Comparison of ENCODE assay signal across 16 cellular contexts in the genomic region with DNA sequence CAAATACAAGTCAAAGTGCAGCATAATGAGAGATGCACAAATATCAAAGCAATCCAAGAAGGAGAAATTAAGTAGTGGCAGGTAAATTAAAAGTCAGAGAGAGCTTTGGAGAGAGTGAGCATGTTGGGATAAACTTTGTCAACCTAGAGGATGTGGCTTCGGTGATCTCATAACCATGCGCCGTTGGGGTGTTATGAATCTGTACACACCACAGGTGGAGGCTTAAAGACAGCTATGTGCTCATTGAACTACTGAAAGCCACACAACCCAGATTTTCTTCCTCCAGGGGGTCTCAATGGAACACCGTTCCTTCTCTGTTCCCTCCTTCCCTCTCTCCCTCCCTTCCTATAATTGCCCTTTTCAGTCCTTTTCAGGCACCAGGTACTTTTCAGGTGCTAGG. TPM values are rescaled to one million over a fixed set of nuclear protein-coding genes. Genes with fewer than 3 reads are reported as not detected.
DNase-seq lines count a peak whose midpoint lies in the region; ATAC-seq and TF ChIP-seq lines count a peak whose summit lies in the region.
"Had no signal": no experiment of that assay in that cellular context is flagged by ENCODE, and none has a peak within 500 bp of the region (broad histone marks: within the 10 kb centered on the region; RNA-seq: fewer than 3 reads in every experiment).

No MANE protein-coding gene starts in this region.

- no peak overlapping the region for H4K8ac ChIP-seq in trophoblast cell (ENCODE audit: low read depth, low read length)

- no peak overlapping the region for H4K91ac ChIP-seq in trophoblast cell (ENCODE audit: low read depth, low read length)

- no CpG with 5 or more reads among the region's 4 CpGs for WGBS in trophoblast cell (ENCODE audit: extremely low coverage, insufficient coverage, insufficient read length)

- H3K27ac ChIP-seq in breast epithelium (peak overlapping the region; percentile 14 to 61), trophoblast cell (ENCODE audit: low read depth, low read length) (no peak overlapping the region)

- no peak overlapping the region for H3K4me2 ChIP-seq in trophoblast cell (ENCODE audit: low read length)

- no peak overlapping the region for H3K23ac ChIP-seq in trophoblast cell (ENCODE audit: low read length)

- H2BK5ac ChIP-seq in trophoblast cell (ENCODE audit: low read depth, low read length, poor library complexity), result peak overlapping the region; percentile 27

- no peak overlapping the region for H3K4ac ChIP-seq in trophoblast cell (ENCODE audit: low read depth, low read length)

- no peak for TF ChIP-seq CTCF in breast epithelium (IDR thresholded peaks at IDR 0.05)

- no peak overlapping the region for H3K18ac ChIP-seq in trophoblast cell (ENCODE audit: low read length)

- intact Hi-C loops in activated CD4-positive, alpha-beta T cell treated with anti-CD3 and anti-CD28 coated beads for 36 hours (cut with DNase I, micrococcal nuclease), result no loop called here
- intact Hi-C loops in breast epithelium (cut with DNase I; ENCODE audit: low total_unique reads), result no loop called here

- H3K14ac ChIP-seq in trophoblast cell (ENCODE audit: low read length), result no peak overlapping the region

- H3K4me3 ChIP-seq in breast epithelium, result peak overlapping the region in 2 of 3 donors; percentile 38 to 41
- H3K4me3 ChIP-seq in trophoblast cell (ENCODE audit: low read depth, low read length), result no peak overlapping the region
- H3K4me3 ChIP-seq: sigmoid colon had no signal

- no peaks in the 10 kb centered on the region for H3K9me3 Mint-ChIP-seq in activated CD4-positive, alpha-beta T cell treated with anti-CD3 and anti-CD28 coated beads for 36 hours (ENCODE audit: low read depth)
- no peaks in the 10 kb centered on the region for H3K9me3 Mint-ChIP-seq in effector memory CD8-positive, alpha-beta T cell
- H3K9me3 Mint-ChIP-seq: stimulated activated naive CD8-positive, alpha-beta T cell treated with anti-CD3 and anti-CD28 coated beads, Interleukin-15, Interleukin-2, amounts not matched to agents 100 ng/mL and 50 ng/mL, for 24 hours had no signal

- H3K79me1 ChIP-seq in trophoblast cell (ENCODE audit: low read length), result peaks cover 2% of the 10 kb centered on the region

- POLR2A ChIA-PET in activated CD4-positive, alpha-beta T cell treated with anti-CD3 and anti-CD28 coated beads for 36 hours (lab: Charles Lee), result interaction anchor here (0.6 kb wide), 1 partner anchor 1550 kb away, joined by 3 read pairs; no protein-coding TSS in a partner anchor

- H2BK120ac ChIP-seq in trophoblast cell (ENCODE audit: insufficient read depth, low read length, poor library complexity), result no peak overlapping the region

- no peak overlapping the region for H2AFZ ChIP-seq in trophoblast cell (ENCODE audit: insufficient read depth, low read length, poor library complexity)

- TF ChIP-seq POLR2A in breast epithelium (IDR thresholded peaks at IDR 0.05), result no peak

- no peaks in the 10 kb centered on the region for H3K27me3 Mint-ChIP-seq in activated CD4-positive, alpha-beta T cell treated with anti-CD3 and anti-CD28 coated beads for 36 hours
- peaks cover 9 to 10% of the 10 kb centered on the region in 2 donors for H3K27me3 Mint-ChIP-seq in effector memory CD8-positive, alpha-beta T cell
- H3K27me3 Mint-ChIP-seq: stimulated activated naive CD8-positive, alpha-beta T cell treated with anti-CD3 and anti-CD28 coated beads, Interleukin-15, Interleukin-2, amounts not matched to agents 100 ng/mL and 50 ng/mL, for 24 hours had no signal

- H3K4me1 Mint-ChIP-seq in activated CD4-positive, alpha-beta T cell treated with anti-CD3 and anti-CD28 coated beads for 36 hours, result peaks cover 2% of the 10 kb centered on the region
- H3K4me1 Mint-ChIP-seq in effector memory CD8-positive, alpha-beta T cell (ENCODE audit: low read depth in 2 of 2), result no peaks in the 10 kb centered on the region

- no peak overlapping the region for H4K12ac ChIP-seq in trophoblast cell (ENCODE audit: low read depth, low read length)

- H3K9me3 ChIP-seq in breast epithelium (no peaks in the 10 kb centered on the region), trophoblast cell (ENCODE audit: insufficient read depth, low read depth, low read length) (no peaks in the 10 kb centered on the region)
- H3K9me3 ChIP-seq: sigmoid colon had no signal

- H3K27ac Mint-ChIP-seq in activated CD4-positive, alpha-beta T cell treated with anti-CD3 and anti-CD28 coated beads for 36 hours, result no peak overlapping the region
- H3K27ac Mint-ChIP-seq in effector memory CD8-positive, alpha-beta T cell, result no peak overlapping the region
- H3K27ac Mint-ChIP-seq: stimulated activated naive CD8-positive, alpha-beta T cell treated with anti-CD3 and anti-CD28 coated beads, Interleukin-15, Interleukin-2, amounts not matched to agents 100 ng/mL and 50 ng/mL, for 24 hours had no signal

- CTCF ChIA-PET in activated CD4-positive, alpha-beta T cell treated with anti-CD3 and anti-CD28 coated beads for 36 hours (lab: Charles Lee), result interaction anchor here (1.6 kb wide), 1 partner anchor 25 kb away, joined by 4 read pairs; no protein-coding TSS in a partner anchor

- no peak overlapping the region for H3K4me3 Mint-ChIP-seq in activated CD4-positive, alpha-beta T cell treated with anti-CD3 and anti-CD28 coated beads for 36 hours
- no peak overlapping the region for H3K4me3 Mint-ChIP-seq in effector memory CD8-positive, alpha-beta T cell
- H3K4me3 Mint-ChIP-seq: H9; stimulated activated naive CD8-positive, alpha-beta T cell treated with anti-CD3 and anti-CD28 coated beads, Interleukin-15, Interleukin-2, amounts not matched to agents 100 ng/mL and 50 ng/mL, for 24 hours had no signal

- H3K36me3 ChIP-seq in breast epithelium, result no peaks in the 10 kb centered on the region
- H3K36me3 ChIP-seq in trophoblast cell (ENCODE audit: control insufficient read depth in 1 of 2, insufficient read depth in 2 of 2, low read length in 2 of 2), result no peaks in the 10 kb centered on the region
- H3K36me3 ChIP-seq: sigmoid colon had no signal

- H3K27me3 ChIP-seq in breast epithelium, result no peaks in the 10 kb centered on the region
- no peaks in the 10 kb centered on the region for H3K27me3 ChIP-seq in trophoblast cell (ENCODE audit: insufficient read depth, low read length)
- H3K27me3 ChIP-seq: sigmoid colon had no signal

- H2BK12ac ChIP-seq in trophoblast cell (ENCODE audit: low read length), result peak overlapping the region; percentile 5

- ATAC-seq in activated CD4-positive, alpha-beta T cell treated with anti-CD3 and anti-CD28 coated beads for 36 hours, result peak; percentile 77
- no peak for ATAC-seq in GM19035 (IDR thresholded peaks at IDR 0.05; ENCODE audit: unreplicated experiment)
- ATAC-seq in effector memory CD8-positive, alpha-beta T cell (replicated peaks), result no peak
- ATAC-seq: Right ventricle myocardium inferior had no signal

- H3K4me1 ChIP-seq in breast epithelium, result no peaks in the 10 kb centered on the region
- H3K4me1 ChIP-seq in trophoblast cell (ENCODE audit: control insufficient read depth in 1 of 2, insufficient read depth in 2 of 2, low read length in 2 of 2), result peaks cover 2 to 3% of the 10 kb centered on the region in 2 experiments

- peak; percentile 53 for DNase-seq in activated CD4-positive, alpha-beta T cell treated with anti-CD3 and anti-CD28 coated beads for 36 hours
- no peak for DNase-seq in activated CD4-positive, alpha-beta T cell treated with anti-CD3 and anti-CD28 coated beads for 4 hours
- DNase-seq in LHCN-M2 (ENCODE audit: low read depth), result peak; percentile 76
- no peak for DNase-seq in breast epithelium (ENCODE audit: low spot score in 2 of 2)
- DNase-seq in trophoblast cell, result no peak
- DNase-seq in effector memory CD8-positive, alpha-beta T cell, result no peak
- no peak for DNase-seq in dedifferentiated amniotic fluid mesenchymal stem cell (ENCODE audit: extremely low spot score)
- DNase-seq: 8988T, DMS79 treated with DMSO at 0.1 percent for 48 hours, H9, sigmoid colon had no signal

- H3K36me3 Mint-ChIP-seq in activated CD4-positive, alpha-beta T cell treated with anti-CD3 and anti-CD28 coated beads for 36 hours (ENCODE audit: low read depth), result no peaks in the 10 kb centered on the region
- H3K36me3 Mint-ChIP-seq in effector memory CD8-positive, alpha-beta T cell (ENCODE audit: insufficient read depth), result peaks cover 3% of the 10 kb centered on the region

- no peak overlapping the region for H3K9ac ChIP-seq in trophoblast cell (ENCODE audit: low read length)

- H2AK5ac ChIP-seq in trophoblast cell (ENCODE audit: low read length), result no peak overlapping the region

- H3K79me2 ChIP-seq in trophoblast cell (ENCODE audit: control insufficient read depth, insufficient read depth, low read length, poor library complexity), result no peaks in the 10 kb centered on the region

RNA-seq across cellular contexts. Expression of gene SUCNR1, which starts 52.0 kb away (rescaled TPM):
- not detected for total RNA-seq in activated CD4-positive, alpha-beta T cell treated with anti-CD3 and anti-CD28 coated beads for 36 hours
- 0.06 TPM in 1 of 2 replicates, not detected in the other for total RNA-seq in LHCN-M2 (2014; rRNA removed)
- not detected for polyA plus RNA-seq in LHCN-M2 (2012)
- 1 to 10 TPM in 2 of 3 donors, under 1 TPM in 1; 0.33 to 1.6 (median 1.3) TPM for total RNA-seq in breast epithelium
- polyA plus RNA-seq in trophoblast cell (2013), result 0.07 and 0.08 TPM in 2 replicates
- total RNA-seq: H9; lung microvascular endothelial cell; T-helper 2 cell treated with Interferon-gamma antibody and Interleukin-4, amounts not matched to agents 100 ng/mL and 5 ng/mL, for 36 hours had no signal

Comparison
In these comparisons a context has a peak if more than half of its experiments do, and no peak if none do; other contexts are left out.
1. DNase-seq: peak in activated CD4-positive, alpha-beta T cell treated with anti-CD3 and anti-CD28 coated beads for 36 hours (single experiment) and LHCN-M2 (single experiment); none in activated CD4-positive, alpha-beta T cell treated with anti-CD3 and anti-CD28 coated beads for 4 hours (0 of 2), breast epithelium (0 of 2), trophoblast cell (0 of 2), effector memory CD8-positive, alpha-beta T cell (0 of 3) and dedifferentiated amniotic fluid mesenchymal stem cell (single experiment).